Comparison of ENCODE assay signal across 1 cellular context in genomic region chr5:114308508-114308907, GRCh38.
A peak's percentile ranks its signal among the peaks of the same experiment; 100 is the strongest.
TF ChIP-seq lines count a peak whose summit lies in the region.

No MANE protein-coding gene starts in this region.

TF ChIP-seq in HepG2, 621 proteins besides CTCF, POLR2A, EP300 and RAD21:
- TF ChIP-seq ZBTB26 (CRISPR knock-in tag; IDR thresholded peaks at IDR 0.05; ENCODE audit: borderline replicate concordance) (no peak), CEBPB (IDR thresholded peaks at IDR 0.05; ENCODE audit: borderline replicate concordance, low read depth, low read length) (peak; percentile 76), FOXP4 (CRISPR knock-in tag; IDR thresholded peaks at IDR 0.05) (no peak)
